Comparison of ENCODE assay signal across 8 cellular contexts in the genomic region with DNA sequence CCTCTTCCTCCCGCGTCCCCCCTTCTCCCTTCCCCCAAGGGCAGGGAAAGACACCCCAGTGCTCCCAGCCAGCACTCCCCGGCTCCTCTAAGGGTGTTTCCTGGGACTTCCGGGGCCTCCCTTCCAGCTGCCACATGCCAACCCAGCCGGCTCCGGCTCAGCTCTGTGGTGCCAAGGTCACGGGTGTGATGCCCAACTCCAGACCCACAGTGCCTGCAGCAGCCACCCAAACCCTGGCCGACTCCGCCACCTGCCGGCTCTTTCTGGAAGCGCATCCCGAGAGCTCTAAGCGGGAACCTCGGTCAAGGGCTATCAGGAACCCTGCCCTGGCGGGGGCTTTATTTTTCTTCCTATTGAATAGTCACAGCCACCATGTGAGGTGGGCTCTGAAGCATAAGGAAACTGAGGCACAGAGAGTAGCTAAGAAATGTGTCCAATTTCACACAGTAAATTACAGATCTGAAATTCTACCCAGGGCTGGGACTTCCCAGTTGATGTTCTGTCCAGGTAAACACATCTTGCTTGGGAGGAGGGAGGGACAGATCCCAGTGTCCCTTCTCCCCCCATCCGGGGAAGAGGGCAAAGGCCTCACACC. TPM values are rescaled to one million over a fixed set of nuclear protein-coding genes. Genes with fewer than 3 reads are reported as not detected.
DNase-seq lines count a peak whose midpoint lies in the region; ATAC-seq and TF ChIP-seq lines count a peak whose summit lies in the region.

No MANE protein-coding gene starts in this region.

- H3K9me3 Mint-ChIP-seq in naive thymus-derived CD8-positive, alpha-beta T cell = no peaks in the 10 kb centered on the region
- H3K9me3 Mint-ChIP-seq in stimulated activated effector memory CD8-positive, alpha-beta T cell treated with anti-CD3 and anti-CD28 coated beads, Interleukin-12 subunit alpha, Interleukin-12 subunit beta, amount 100 ng/mL, for 72 hours = no peaks in the 10 kb centered on the region

- TF ChIP-seq POLR2A in esophagus muscularis mucosa (IDR thresholded peaks at IDR 0.05; ENCODE audit: low read depth) = no peak

- peaks cover 15 to 39% (median 29%) of the 10 kb centered on the region in 4 donors for H3K4me1 Mint-ChIP-seq in naive thymus-derived CD8-positive, alpha-beta T cell
- H3K4me1 Mint-ChIP-seq in stimulated activated effector memory CD8-positive, alpha-beta T cell treated with anti-CD3 and anti-CD28 coated beads, Interleukin-12 subunit alpha, Interleukin-12 subunit beta, amount 100 ng/mL, for 72 hours = peaks cover 37% of the 10 kb centered on the region

- H3K4me2 ChIP-seq in PC-3 (ENCODE audit: low read length) = no peak overlapping the region

- H3K27me3 ChIP-seq in PC-3 (ENCODE audit: low read length) (peaks cover 13% of the 10 kb centered on the region), esophagus muscularis mucosa (peaks cover 0 to 59% (median 22%) of the 10 kb centered on the region in 4 donors)

- POLR2A ChIA-PET in PC-3 (lab: Charles Lee; ENCODE audit: unreplicated experiment) = interaction anchor here (0.6 kb wide), 1 partner anchor 291 kb away, joined by 5 read pairs; no protein-coding TSS in a partner anchor
- POLR2A ChIA-PET in naive thymus-derived CD8-positive, alpha-beta T cell (lab: Charles Lee) = interaction anchor here (0.6 to 7.1 kb wide), 10 partner anchors 10 to 357 kb away, joined by 3 to 55 read pairs (median 6); partner anchors contain the start of genes MIEN1, PGAP3 and PSMD3

- H3K4me3 ChIP-seq in PC-3 (ENCODE audit: low read length) (no peak overlapping the region), esophagus muscularis mucosa (no peak overlapping the region)

- TF ChIP-seq CTCF in PC-3 (conservative IDR thresholded peaks at IDR 0.05; ENCODE audit: low read depth, low read length) = peak; percentile 80
- TF ChIP-seq CTCF in esophagus muscularis mucosa (IDR thresholded peaks at IDR 0.05) = peak; percentile 93 to 96 (median 95)

- H3F3A ChIP-seq in PC-3 (ENCODE audit: low read length, unreplicated experiment) = no peaks in the 10 kb centered on the region

- WGBS in esophagus muscularis mucosa = 7% methylated on average over 5 of the region's 16 CpGs

- no TSS peak for BruUV-seq in PC-3 (replicated peaks; lab: Mats Ljungman, UMichigan)

- no peak overlapping the region for H2AFZ ChIP-seq in PC-3 (ENCODE audit: low read length)

- H3K4me3 Mint-ChIP-seq in naive thymus-derived CD8-positive, alpha-beta T cell = peak overlapping the region in 3 of 10 donors; percentile 22 to 50 (median 24)
- H3K4me3 Mint-ChIP-seq in stimulated activated effector memory CD8-positive, alpha-beta T cell treated with anti-CD3 and anti-CD28 coated beads, Interleukin-12 subunit alpha, Interleukin-12 subunit beta, amount 100 ng/mL, for 72 hours = peak overlapping the region; percentile 83

- CTCF ChIA-PET in PC-3 (lab: Charles Lee) = interaction anchor here (0.6 to 1.1 kb wide), 8 partner anchors 9 to 162 kb away, joined by 3 to 12 read pairs (median 4); partner anchors contain the start of gene CDK12

- intact Hi-C loops in PC-3 (cut with micrococcal nuclease) = loop anchor here (2.0 to 5.0 kb wide), 2 partner anchors 77 to 129 kb away; no protein-coding TSS in a partner anchor
- intact Hi-C loops in esophagus muscularis mucosa (cut with DNase I) = loop anchor here (2.0 to 5.0 kb wide), 2 partner anchors 75 to 104 kb away; no protein-coding TSS in a partner anchor

- ATAC-seq in PC-3 (peak; percentile 51), HG03565 (IDR thresholded peaks at IDR 0.05; ENCODE audit: unreplicated experiment) (no peak)
- ATAC-seq in naive thymus-derived CD8-positive, alpha-beta T cell = peak; percentile 70 to 72
- peak; percentile 44 for ATAC-seq in stimulated activated effector memory CD8-positive, alpha-beta T cell treated with anti-CD3 and anti-CD28 coated beads, Interleukin-12 subunit alpha, Interleukin-12 subunit beta, amount 100 ng/mL, for 72 hours

- H3K27me3 Mint-ChIP-seq in naive thymus-derived CD8-positive, alpha-beta T cell = peaks cover 11 to 36% (median 23%) of the 10 kb centered on the region in 5 donors

- peak; percentile 75 for DNase-seq in DMS79 treated with DMSO at 0.1 percent for 48 hours (lab: John Stamatoyannopoulos, UW)
- peak; percentile 86 for DNase-seq in HuH-7 (ENCODE audit: low spot score)
- peak; percentile 77 for DNase-seq in PC-3
- DNase-seq in activated T-cell treated with anti-CD3 and anti-CD28 coated beads for 48 hours (ENCODE audit: low read depth) = peak; percentile 83
- peak; percentile 95 for DNase-seq in esophagus muscularis mucosa (ENCODE audit: extremely low spot score)
- DNase-seq in naive thymus-derived CD8-positive, alpha-beta T cell = peak; percentile 69 to 90 (median 82)
- peak; percentile 93 to 98 for DNase-seq in stimulated activated effector memory CD8-positive, alpha-beta T cell treated with anti-CD3 and anti-CD28 coated beads, Interleukin-12 subunit alpha, Interleukin-12 subunit beta, amount 100 ng/mL, for 72 hours (ENCODE audit: low spot score in 2 of 2)

- peak overlapping the region in 2 of 10 donors; percentile 17 to 78 for H3K27ac Mint-ChIP-seq in naive thymus-derived CD8-positive, alpha-beta T cell
- peak overlapping the region; percentile 82 for H3K27ac Mint-ChIP-seq in stimulated activated effector memory CD8-positive, alpha-beta T cell treated with anti-CD3 and anti-CD28 coated beads, Interleukin-12 subunit alpha, Interleukin-12 subunit beta, amount 100 ng/mL, for 72 hours

- no peak overlapping the region for H3K9ac ChIP-seq in PC-3 (ENCODE audit: low read length)

- H3K9me3 ChIP-seq in PC-3 (ENCODE audit: low read length) (no peaks in the 10 kb centered on the region), esophagus muscularis mucosa (no peaks in the 10 kb centered on the region)

- peaks cover 0 to 4% (median 0%) of the 10 kb centered on the region in 3 donors for H3K36me3 Mint-ChIP-seq in naive thymus-derived CD8-positive, alpha-beta T cell
- H3K36me3 Mint-ChIP-seq in stimulated activated effector memory CD8-positive, alpha-beta T cell treated with anti-CD3 and anti-CD28 coated beads, Interleukin-12 subunit alpha, Interleukin-12 subunit beta, amount 100 ng/mL, for 72 hours = peaks cover 10% of the 10 kb centered on the region

- no peaks in the 10 kb centered on the region for H3K79me2 ChIP-seq in PC-3 (ENCODE audit: low read length)

- no peaks in the 10 kb centered on the region for H3K4me1 ChIP-seq in PC-3 (ENCODE audit: insufficient read depth, low read length)
- H3K4me1 ChIP-seq in esophagus muscularis mucosa = peaks cover 11 to 42% (median 34%) of the 10 kb centered on the region in 4 donors

- H3K9me2 ChIP-seq in PC-3 (replicated peaks; ENCODE audit: low read length) = no peaks in the 10 kb centered on the region

- TF ChIP-seq EP300 in esophagus muscularis mucosa (IDR thresholded peaks at IDR 0.05) = no peak

- H3K27ac ChIP-seq in PC-3 (ENCODE audit: low read length) (no peak overlapping the region), esophagus muscularis mucosa (replicated peaks in 1 of 4) (no peak overlapping the region)

- no peaks in the 10 kb centered on the region for H4K20me1 ChIP-seq in PC-3 (ENCODE audit: low read length)

- H3K36me3 ChIP-seq in PC-3 (ENCODE audit: low read depth, low read length) = no peaks in the 10 kb centered on the region; the same call in 1 of the 2 replicates
- no peaks in the 10 kb centered on the region for H3K36me3 ChIP-seq in esophagus muscularis mucosa

RNA-seq across cellular contexts. Expression of gene PPP1R1B, which starts 3.3 kb away (rescaled TPM):
- total RNA-seq in PC-3 (2014; rRNA removed) (2.9 and 3.1 TPM in 2 replicates), esophagus muscularis mucosa (10 to 100 TPM in 2 of 4 donors, 1 to 10 TPM in 2; 4.9 to 14.8 (median 9.8) TPM)
- total RNA-seq in naive thymus-derived CD8-positive, alpha-beta T cell = not detected
- polyA plus RNA-seq in naive thymus-derived CD8-positive, alpha-beta T cell = not detected

RNA-seq across cellular contexts. Expression of gene STARD3, which starts 13.5 kb away (rescaled TPM):
- total RNA-seq in PC-3 (2014; rRNA removed) (30.5 and 56.4 TPM in 2 replicates), esophagus muscularis mucosa (10 to 100 TPM; 27.5 to 47.3 (median 38.6) TPM)
- 100 to 1,000 TPM; 154 to 167 TPM for total RNA-seq in naive thymus-derived CD8-positive, alpha-beta T cell
- polyA plus RNA-seq in naive thymus-derived CD8-positive, alpha-beta T cell = 10 to 100 TPM; 37.4 to 51.6 (median 43.0) TPM

RNA-seq across cellular contexts. Expression of gene NEUROD2, which starts 15.7 kb away (rescaled TPM):
- total RNA-seq in PC-3 (2014; rRNA removed) (not detected in 2 replicates), esophagus muscularis mucosa (not detected)
- not detected for total RNA-seq in naive thymus-derived CD8-positive, alpha-beta T cell
- not detected for polyA plus RNA-seq in naive thymus-derived CD8-positive, alpha-beta T cell

RNA-seq across cellular contexts. Expression of gene TCAP, which starts 41.7 kb away (rescaled TPM):
- total RNA-seq in PC-3 (2014; rRNA removed) (0.12 and 0.51 TPM in 2 replicates), esophagus muscularis mucosa (1 to 10 TPM in 3 of 4 donors, under 1 TPM in 1; 0.99 to 2.1 (median 1.3) TPM)
- total RNA-seq in naive thymus-derived CD8-positive, alpha-beta T cell = 10 to 100 TPM in 1 of 2 experiments, 1 to 10 TPM in 1; 8.5 to 10.3 TPM
- under 1 TPM in 1 of 3 donors, not detected in 2; 0.11 TPM for polyA plus RNA-seq in naive thymus-derived CD8-positive, alpha-beta T cell

RNA-seq across cellular contexts. Expression of gene PNMT, which starts 44.8 kb away (rescaled TPM):
- total RNA-seq in PC-3 (2014; rRNA removed) (1.2 and 1.4 TPM in 2 replicates), esophagus muscularis mucosa (10 to 100 TPM in 3 of 4 donors, 1 to 10 TPM in 1; 9.4 to 14.3 (median 10.6) TPM)
- 1 to 10 TPM in 1 of 2 experiments, under 1 TPM in 1; 0.91 to 1.2 TPM for total RNA-seq in naive thymus-derived CD8-positive, alpha-beta T cell
- under 1 TPM in 2 of 3 donors, not detected in 1; 0.43 to 0.64 TPM for polyA plus RNA-seq in naive thymus-derived CD8-positive, alpha-beta T cell
